In genomic region chr19:38559428-38560401, GRCh38 we compare ENCODE assay signal across 8 cellular contexts. TPM values are rescaled to one million over a fixed set of nuclear protein-coding genes. Genes with fewer than 3 reads are reported as not detected.
DNase-seq lines count a peak whose midpoint lies in the region; ATAC-seq, FAIRE-seq and TF ChIP-seq lines count a peak whose summit lies in the region.

No MANE protein-coding gene starts in this region.

- H3K36me3 ChIP-seq in ovary = no peaks in the 10 kb centered on the region

- no peak for FAIRE-seq in urothelium cell line (lab: Jason Lieb, UNC)

- H3K9me3 ChIP-seq in ovary = no peaks in the 10 kb centered on the region

- TF ChIP-seq POLR2A in ovary (IDR thresholded peaks at IDR 0.05) = no peak

- TF ChIP-seq CTCF in ovary (IDR thresholded peaks at IDR 0.05) = no peak

- intact Hi-C loops in posterior vena cava (cut with DNase I) = no loop called here
- intact Hi-C loops in ovary (cut with DNase I) = no loop called here

- WGBS in ovary, 3 donors = 71 to 75% (median 73%) methylated on average over 13 of the region's 13 CpGs

- TF ChIP-seq EP300 in ovary (IDR thresholded peaks at IDR 0.05) = no peak

- H3K4me1 ChIP-seq in ovary (ENCODE audit: insufficient read depth) = no peaks in the 10 kb centered on the region

- DNase-seq in T-helper 2 cell (peak in 3 of 5 experiments; percentile 20 to 95 (median 73)), kidney tubule cell (ENCODE audit: low spot score) (peak; percentile 60), posterior vena cava (ENCODE audit: low spot score) (no peak), ovary (no peak), urothelium cell line (ENCODE audit: low spot score) (no peak), DMS53 (lab: John Stamatoyannopoulos, UW) (no peak)

- no peaks in the 10 kb centered on the region for H3K27me3 ChIP-seq in ovary

- no peak overlapping the region for H3K27ac ChIP-seq in ovary

- peak; percentile 68 for ATAC-seq in GM18909 (IDR thresholded peaks at IDR 0.05; ENCODE audit: poor library complexity, unreplicated experiment)
- ATAC-seq in HG02798 (IDR thresholded peaks at IDR 0.05; ENCODE audit: poor library complexity, unreplicated experiment) = peak; percentile 75

- H3K4me3 ChIP-seq in ovary = no peak overlapping the region

RNA-seq across cellular contexts. Expression of gene MAP4K1, which starts 58.0 kb away (rescaled TPM):
- 1 to 10 TPM; 2.7 to 5.5 TPM for total RNA-seq in posterior vena cava
- total RNA-seq in ovary = 1 to 10 TPM in 6 of 7 donors, under 1 TPM in 1; 0.95 to 6.1 (median 2.6) TPM
- 1 to 10 TPM; 1.0 to 2.6 TPM for polyA plus RNA-seq in ovary

RNA-seq across cellular contexts. Expression of gene EIF3K, which starts 59.3 kb away (rescaled TPM):
- total RNA-seq in posterior vena cava (100 to 1,000 TPM; 170 to 191 TPM), ovary (100 to 1,000 TPM; 247 to 527 (median 267) TPM)
- 100 to 1,000 TPM; 215 to 391 TPM for polyA plus RNA-seq in ovary

Comparison
In these comparisons a context has a peak if more than half of its experiments do, and no peak if none do; other contexts are left out.
1. DNase-seq: peak in T-helper 2 cell (3 of 5) and kidney tubule cell (single experiment); none in posterior vena cava (single experiment), ovary (0 of 5), urothelium cell line (single experiment) and DMS53 (single experiment).